1 cellular context compared by ENCODE assay signal in genomic region chr12:56258068-56258819, GRCh38.
TF ChIP-seq lines count a peak whose summit lies in the region.

ANKRD52 (minus strand) TSS chr12:56258384; CDS start chr12:56258269, 115 bp downstream.

TF ChIP-seq in HepG2, 621 proteins besides CTCF, POLR2A, EP300 and RAD21 (continued from another document and continues in another):
- TF ChIP-seq ZBTB40 (IDR thresholded peaks at IDR 0.05) (no peak), ZBTB40 (CRISPR knock-in tag; IDR thresholded peaks at IDR 0.05) (peak; percentile 64), DPF2 (CRISPR knock-in tag; IDR thresholded peaks at IDR 0.05; ENCODE audit: borderline replicate concordance, low read depth) (no peak), TRIM24 (CRISPR knock-in tag; IDR thresholded peaks at IDR 0.05) (no peak), CSRNP2 (CRISPR knock-in tag; conservative IDR thresholded peaks at IDR 0.05; ENCODE audit: low read depth) (no peak), ZNF556 (CRISPR knock-in tag; IDR thresholded peaks at IDR 0.05; ENCODE audit: borderline replicate concordance) (no peak), ZFP1 (CRISPR knock-in tag; IDR thresholded peaks at IDR 0.05) (no peak), PTBP1 (IDR thresholded peaks at IDR 0.05; ENCODE audit: low read depth, low read length, poor library complexity, severe bottlenecking) (no peak), GFI1 (CRISPR knock-in tag; IDR thresholded peaks at IDR 0.05; ENCODE audit: borderline replicate concordance) (no peak; the same call in 1 of the 2 replicates), AKNA (CRISPR knock-in tag; IDR thresholded peaks at IDR 0.05; ENCODE audit: borderline replicate concordance) (no peak), ZBTB34 (CRISPR knock-in tag; IDR thresholded peaks at IDR 0.05) (no peak), ZNF333 (CRISPR knock-in tag; IDR thresholded peaks at IDR 0.05; ENCODE audit: borderline replicate concordance) (peak; percentile 90; the same call in 1 of the 2 replicates), KDM2A (CRISPR knock-in tag; IDR thresholded peaks at IDR 0.05; ENCODE audit: borderline replicate concordance, low read depth) (peak; percentile 67), HMGXB3 (CRISPR knock-in tag; IDR thresholded peaks at IDR 0.05; ENCODE audit: borderline replicate concordance) (no peak), ZNF574 (CRISPR knock-in tag; IDR thresholded peaks at IDR 0.05) (peak; percentile 62; the same call in 1 of the 2 replicates), AGO2 (optimal IDR thresholded peaks at IDR 0.05; ENCODE audit: low read depth, low read length) (peak; percentile 34), ZNF713 (CRISPR knock-in tag; IDR thresholded peaks at IDR 0.05) (0 out of 2 replicates have a peak, but pooled peaks have one; percentile 29), ZMYM3 (CRISPR knock-in tag; IDR thresholded peaks at IDR 0.05) (no peak), MYC (CRISPR knock-in tag; IDR thresholded peaks at IDR 0.05; ENCODE audit: borderline replicate concordance) (0 out of 2 replicates have a peak, but pooled peaks have one; percentile 17), NFKB2 (CRISPR knock-in tag; IDR thresholded peaks at IDR 0.05; ENCODE audit: borderline replicate concordance) (no peak), E2F1 (CRISPR knock-in tag; IDR thresholded peaks at IDR 0.05) (0 out of 2 replicates have a peak, but pooled peaks have one; percentile 28)
